In genomic region chr1:55067022-55067781, GRCh38 we compare ENCODE assay signal across 14 cellular contexts. TPM values are rescaled to one million over a fixed set of nuclear protein-coding genes. Genes with fewer than 3 reads are reported as not detected.
DNase-seq lines count a peak whose midpoint lies in the region; ATAC-seq and TF ChIP-seq lines count a peak whose summit lies in the region.
"Had no signal": no experiment of that assay in that cellular context is flagged by ENCODE, and none has a peak within 500 bp of the region (broad histone marks: within the 10 kb centered on the region; RNA-seq: fewer than 3 reads in every experiment).

No MANE protein-coding gene starts in this region.

- no peaks in the 10 kb centered on the region for H3K79me1 ChIP-seq in H9 (ENCODE audit: insufficient read depth, low read depth, low read length, poor library complexity, severe bottlenecking)

- H3K79me2 ChIP-seq in H9 (ENCODE audit: insufficient read depth, low read length) (no peaks in the 10 kb centered on the region), MM.1S (ENCODE audit: low read length) (no peaks in the 10 kb centered on the region)

- no peak overlapping the region for H2AK5ac ChIP-seq in H9 (ENCODE audit: insufficient read length, low read length)

- H3K4me1 ChIP-seq in H9 (ENCODE audit: insufficient read depth, low read length) (no peaks in the 10 kb centered on the region), BE2C (peaks cover 4% of the 10 kb centered on the region; the same call in 1 of the 2 replicates), MM.1S (ENCODE audit: low read length) (no peaks in the 10 kb centered on the region)

- H3K14ac ChIP-seq in H9 (ENCODE audit: insufficient read depth, low read length), result no peak overlapping the region

- H3K27ac ChIP-seq in H9 (ENCODE audit: insufficient read length, low read depth, low read length) (no peak overlapping the region), MM.1S (ENCODE audit: low read length) (no peak overlapping the region)

- H3K4me2 ChIP-seq in H9 (ENCODE audit: insufficient read depth, insufficient read length, low read length), result no peak overlapping the region
- no peak overlapping the region for H3K4me2 ChIP-seq in MM.1S (ENCODE audit: low read depth, low read length)

- H3K4ac ChIP-seq in H9 (ENCODE audit: low read depth, low read length), result no peak overlapping the region

- H3K9ac ChIP-seq in H9 (ENCODE audit: extremely low read depth, insufficient read length, low read length), result no peak overlapping the region
- H3K9ac ChIP-seq in MM.1S (ENCODE audit: low read length), result no peak overlapping the region

- no peaks in the 10 kb centered on the region for H3F3A ChIP-seq in MM.1S (ENCODE audit: insufficient read depth, low read length)

- H3K9me3 Mint-ChIP-seq in H9, result no peaks in the 10 kb centered on the region
- H3K9me3 Mint-ChIP-seq: activated B cell treated with CpG ODN at 0.5 μM for 24 hours; CD14-positive monocyte; stimulated activated naive CD8-positive, alpha-beta T cell treated with anti-CD3 and anti-CD28 coated beads, Interleukin-15, Interleukin-2, amounts not matched to agents 100 ng/mL and 50 ng/mL, for 24 hours had no signal

- no peaks in the 10 kb centered on the region for H3K27me3 Mint-ChIP-seq in H9 (ENCODE audit: low read depth)
- H3K27me3 Mint-ChIP-seq: activated B cell treated with CpG ODN at 0.5 μM for 24 hours; stimulated activated naive CD8-positive, alpha-beta T cell treated with anti-CD3 and anti-CD28 coated beads, Interleukin-15, Interleukin-2, amounts not matched to agents 100 ng/mL and 50 ng/mL, for 24 hours had no signal

- no peak overlapping the region for H3T11ph ChIP-seq in H9 (ENCODE audit: low read length)

- H4K20me1 ChIP-seq in H9 (ENCODE audit: control insufficient read depth, insufficient read depth, insufficient read length) (peaks cover 2% of the 10 kb centered on the region), MM.1S (ENCODE audit: insufficient read depth, low read length) (no peaks in the 10 kb centered on the region)

- TF ChIP-seq CTCF in H9 (conservative IDR thresholded peaks at IDR 0.05) (no peak), BE2C (IDR thresholded peaks at IDR 0.05; ENCODE audit: low read depth, low read length) (no peak), MM.1S (IDR thresholded peaks at IDR 0.05; ENCODE audit: low read length) (no peak)

- H2BK5ac ChIP-seq in H9 (ENCODE audit: insufficient read length, low read length), result no peak overlapping the region

- intact Hi-C loops in posterior cingulate gyrus (cut with DNase I), result no loop called here

- H2BK12ac ChIP-seq in H9 (ENCODE audit: insufficient read length, low read depth, low read length), result no peak overlapping the region

- no peak overlapping the region for H2BK120ac ChIP-seq in H9 (ENCODE audit: low read depth, low read length, poor library complexity, severe bottlenecking)

- peak; percentile 32 for DNase-seq in H9
- DNase-seq in NCI-H345 (lab: John Stamatoyannopoulos, UW), result peak; percentile 74
- DNase-seq in globus pallidus (ENCODE audit: low spot score), result peak; percentile 95
- DNase-seq in posterior cingulate gyrus, result peak; percentile 73 to 97 (median 88)
- no peak for DNase-seq in BE2C
- no peak for DNase-seq in stimulated activated CD4-positive, alpha-beta T cell treated with anti-CD3 and anti-CD28 coated beads, Interleukin-15, amount 100 ng/mL, for 24 hours
- DNase-seq in MM.1S, result no peak
- DNase-seq: activated B cell treated with CpG ODN at 0.5 μM for 24 hours; NCI-H510A; stimulated activated CD4-positive, alpha-beta T cell treated with anti-CD3 and anti-CD28 coated beads, Interleukin-1b, Interleukin-23, amount 100 ng/mL, for 48 hours had no signal

- H3K27me3 ChIP-seq in H9 (ENCODE audit: insufficient read depth, low read length), result no peaks in the 10 kb centered on the region
- no peaks in the 10 kb centered on the region for H3K27me3 ChIP-seq in BE2C
- H3K27me3 ChIP-seq in MM.1S (replicated peaks; ENCODE audit: insufficient read depth, low read length), result no peaks in the 10 kb centered on the region

- peak overlapping the region in 2 of 3 experiments; percentile 22 to 58; a peak in 3 of 7 replicates for H3K27ac Mint-ChIP-seq in H9
- H3K27ac Mint-ChIP-seq: activated B cell treated with CpG ODN at 0.5 μM for 24 hours; stimulated activated naive CD8-positive, alpha-beta T cell treated with anti-CD3 and anti-CD28 coated beads, Interleukin-15, Interleukin-2, amounts not matched to agents 100 ng/mL and 50 ng/mL, for 24 hours had no signal

- H3K36me3 ChIP-seq in BE2C (peaks cover 6% of the 10 kb centered on the region), MM.1S (replicated peaks; ENCODE audit: insufficient read depth, low read length) (peaks cover 3% of the 10 kb centered on the region; the same call in 1 of the 2 replicates)

- no CpG with 5 or more reads among the region's 17 CpGs for WGBS in H9 (ENCODE audit: extremely low coverage, insufficient read length, low lambda C conversion rate)

- no peak overlapping the region for H3K23ac ChIP-seq in H9 (ENCODE audit: insufficient read length, low read depth, low read length)

- H3K23me2 ChIP-seq in H9 (ENCODE audit: insufficient read length, low read depth, low read length, poor library complexity, severe bottlenecking), result no peaks in the 10 kb centered on the region

- H3K4me1 Mint-ChIP-seq in H9, result peaks cover 3 to 9% of the 10 kb centered on the region in 2 experiments; a peak in 2 of 4 replicates
- H3K4me1 Mint-ChIP-seq: activated B cell treated with CpG ODN at 0.5 μM for 24 hours had no signal

- no peak overlapping the region for H2BK20ac ChIP-seq in H9 (ENCODE audit: low read depth, low read length, poor library complexity, severe bottlenecking)

- H3K4me3 ChIP-seq in BE2C (ENCODE audit: low read depth, low read length), result no peak overlapping the region
- H3K4me3 ChIP-seq in MM.1S (ENCODE audit: low read length), result no peak overlapping the region

- H3K18ac ChIP-seq in H9 (ENCODE audit: insufficient read length, low read depth, low read length), result no peak overlapping the region

- H2AFZ ChIP-seq in H9 (ENCODE audit: low read length) (no peak overlapping the region), MM.1S (ENCODE audit: low read length) (no peak overlapping the region)

- no peak overlapping the region for H3K4me3 Mint-ChIP-seq in H9
- H3K4me3 Mint-ChIP-seq: activated B cell treated with CpG ODN at 0.5 μM for 24 hours; CD14-positive monocyte; stimulated activated naive CD8-positive, alpha-beta T cell treated with anti-CD3 and anti-CD28 coated beads, Interleukin-15, Interleukin-2, amounts not matched to agents 100 ng/mL and 50 ng/mL, for 24 hours had no signal

- H3K9me3 ChIP-seq in H9 (ENCODE audit: control insufficient read depth, low read depth, low read length), result no peaks in the 10 kb centered on the region
- H3K9me3 ChIP-seq in BE2C, result no peaks in the 10 kb centered on the region
- no peaks in the 10 kb centered on the region for H3K9me3 ChIP-seq in MM.1S (replicated peaks; ENCODE audit: insufficient read depth, low read length)

- H4K91ac ChIP-seq in H9 (ENCODE audit: insufficient read length, low read depth, low read length), result no peak overlapping the region

- no peak overlapping the region for H4K8ac ChIP-seq in H9 (replicated peaks; ENCODE audit: insufficient read length, low read depth, low read length)

- no peak overlapping the region for H2BK15ac ChIP-seq in H9 (ENCODE audit: low read depth, low read length)

- H4K5ac ChIP-seq in H9 (ENCODE audit: insufficient read length, low read depth, low read length), result no peak overlapping the region

- peaks cover 17 to 78% (median 46%) of the 10 kb centered on the region in 3 experiments for H3K36me3 Mint-ChIP-seq in H9 (ENCODE audit: insufficient read depth in 1 of 3, low read depth in 3 of 3)

- ATAC-seq in GM18520 (IDR thresholded peaks at IDR 0.05; ENCODE audit: unreplicated experiment), result no peak
- ATAC-seq: HCT116 had no signal

- H3K56ac ChIP-seq in H9 (ENCODE audit: insufficient read length, low read depth, low read length), result no peak overlapping the region

- H3K9me2 ChIP-seq in MM.1S (replicated peaks; ENCODE audit: insufficient read depth, low read length), result no peaks in the 10 kb centered on the region

RNA-seq across cellular contexts. Expression of gene PCSK9, which starts 27.9 kb away (rescaled TPM):
- 72.2 and 75.1 TPM in 2 replicates for total RNA-seq in H9 (2021)
- not detected for polyA plus RNA-seq in BE2C (2012; ENCODE audit: insufficient read depth, insufficient read length, low read depth)
- total RNA-seq: activated B cell treated with CpG ODN at 0.5 μM for 24 hours had no signal
- polyA plus RNA-seq: CD14-positive monocyte had no signal

Comparison
In these comparisons a context has a peak if more than half of its experiments do, and no peak if none do; other contexts are left out.
1. DNase-seq: peak in H9 (single experiment), NCI-H345 (single experiment), globus pallidus (single experiment) and posterior cingulate gyrus (10 of 10); none in BE2C (single experiment), stimulated activated CD4-positive, alpha-beta T cell treated with anti-CD3 and anti-CD28 coated beads, Interleukin-15, amount 100 ng/mL, for 24 hours (single experiment) and MM.1S (single experiment).